ENCODE assay signal across 1 cellular context in genomic region chr22:20920881-20921203, GRCh38.
TF ChIP-seq lines count a peak whose summit lies in the region.

No MANE protein-coding gene starts in this region.

TF ChIP-seq in HepG2, 621 proteins besides CTCF, POLR2A, EP300 and RAD21:
- TF ChIP-seq SAP130 (CRISPR knock-in tag; IDR thresholded peaks at IDR 0.05; ENCODE audit: low read depth) = peak; percentile 20; the same call in 1 of the 2 replicates
- TF ChIP-seq ZNF230 (CRISPR knock-in tag; IDR thresholded peaks at IDR 0.05) = no peak
TF ChIP-seq in HepG2: peak in this region for 1.
